Comparison of ENCODE assay signal across 21 cellular contexts in the genomic region with DNA sequence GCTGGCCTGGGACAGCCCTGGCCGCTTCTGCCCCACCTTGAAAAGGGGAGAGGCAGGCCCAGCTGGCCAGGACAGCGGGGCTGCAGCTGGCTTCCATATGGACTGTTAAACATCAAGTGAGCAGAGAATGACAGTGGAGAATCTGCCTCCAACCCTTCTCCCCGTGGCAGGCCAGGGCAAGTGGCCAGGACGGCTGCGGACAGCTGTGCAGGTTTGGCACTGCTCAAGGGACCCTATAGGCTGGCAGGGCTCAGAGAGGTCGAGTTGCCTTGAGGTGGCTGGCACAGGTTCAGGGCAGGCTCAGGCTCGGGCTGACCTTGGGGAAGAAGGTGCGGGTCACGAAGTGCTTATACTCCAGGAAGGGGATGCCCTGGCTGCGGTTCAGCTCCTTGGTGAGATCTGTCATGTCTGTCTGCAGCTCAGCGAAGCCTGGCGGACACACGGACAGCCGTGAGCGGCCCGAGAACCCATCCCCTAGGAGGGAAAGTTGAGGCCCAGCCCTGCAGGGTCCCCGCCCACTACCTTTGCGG. TPM values are rescaled to one million over a fixed set of nuclear protein-coding genes. Genes with fewer than 3 reads are reported as not detected.
A peak's percentile ranks its signal among the peaks of the same experiment; 100 is the strongest.
DNase-seq lines count a peak whose midpoint lies in the region; ATAC-seq and TF ChIP-seq lines count a peak whose summit lies in the region.
"Had no signal": no experiment of that assay in that cellular context is flagged by ENCODE, and none has a peak within 500 bp of the region (broad histone marks: within the 10 kb centered on the region; RNA-seq: fewer than 3 reads in every experiment).

No MANE protein-coding gene starts in this region.

- H3K4me3 ChIP-seq in SJCRH30 (no peak overlapping the region), ovary (no peak overlapping the region)
- H3K4me3 ChIP-seq: colonic mucosa had no signal

- WGBS in ovary, 3 donors = 21 to 48% (median 44%) methylated on average over 17 to 18 of the region's 18 CpGs

- H3K27ac ChIP-seq in SJCRH30 (no peak overlapping the region), ovary (no peak overlapping the region)
- H3K27ac ChIP-seq: colonic mucosa, epithelial cell of prostate had no signal

- peak overlapping the region; percentile 74 for H3K27ac Mint-ChIP-seq in glutamatergic neuron (ENCODE audit: unreplicated experiment)
- H3K27ac Mint-ChIP-seq in activated naive CD8-positive, alpha-beta T cell treated with anti-CD3 and anti-CD28 coated beads for 36 hours = no peak overlapping the region
- H3K27ac Mint-ChIP-seq: activated CD8-positive, alpha-beta memory T cell treated with anti-CD3 and anti-CD28 coated beads, Interleukin-2, amount 10 ng/mL, durations not matched to agents 7 days and 5 days; T-helper 2 cell treated with Interferon-gamma antibody and Interleukin-4, amounts not matched to agents 5 μg/mL and 100 μg/mL, for 36 hours had no signal

- no peak for ATAC-seq in HG02642 (IDR thresholded peaks at IDR 0.05; ENCODE audit: poor library complexity, unreplicated experiment)
- ATAC-seq: activated CD4-positive, CD25-positive, alpha-beta regulatory T cell treated with anti-CD3 and anti-CD28 coated beads, Interleukin-2, amount 50 U/mL, for 24 hours; activated CD8-positive, alpha-beta memory T cell treated with anti-CD3 and anti-CD28 coated beads, Interleukin-2, amount 10 ng/mL, durations not matched to agents 7 days and 5 days had no signal

- intact Hi-C loops in ovary (cut with DNase I) = loop anchor here in 1 of 4 donors (10.0 kb wide), 1 partner anchor 72 kb away; no protein-coding TSS in a partner anchor

- H3K27me3 ChIP-seq in SJCRH30 (no peaks in the 10 kb centered on the region), ovary (no peaks in the 10 kb centered on the region)
- H3K27me3 ChIP-seq: colonic mucosa had no signal

- peaks cover 12% of the 10 kb centered on the region for H3K27me3 Mint-ChIP-seq in glutamatergic neuron (ENCODE audit: unreplicated experiment)
- H3K27me3 Mint-ChIP-seq in activated naive CD8-positive, alpha-beta T cell treated with anti-CD3 and anti-CD28 coated beads for 36 hours = no peaks in the 10 kb centered on the region
- H3K27me3 Mint-ChIP-seq: activated CD8-positive, alpha-beta memory T cell treated with anti-CD3 and anti-CD28 coated beads, Interleukin-2, amount 10 ng/mL, durations not matched to agents 7 days and 5 days; CD4-positive, alpha-beta memory T cell had no signal

- H3K36me3 ChIP-seq in SJCRH30 = peaks cover 2% of the 10 kb centered on the region
- H3K36me3 ChIP-seq in ovary = no peaks in the 10 kb centered on the region
- H3K36me3 ChIP-seq: colonic mucosa had no signal

- peak overlapping the region; percentile 34 for H3K4me3 Mint-ChIP-seq in glutamatergic neuron (ENCODE audit: unreplicated experiment)
- no peak overlapping the region for H3K4me3 Mint-ChIP-seq in activated naive CD8-positive, alpha-beta T cell treated with anti-CD3 and anti-CD28 coated beads for 36 hours
- H3K4me3 Mint-ChIP-seq: activated CD8-positive, alpha-beta memory T cell treated with anti-CD3 and anti-CD28 coated beads, Interleukin-2, amount 10 ng/mL, durations not matched to agents 7 days and 5 days; CD4-positive, alpha-beta memory T cell; T-helper 2 cell treated with Interferon-gamma antibody and Interleukin-4, amounts not matched to agents 5 μg/mL and 100 μg/mL, for 36 hours had no signal

- H3K36me3 Mint-ChIP-seq in glutamatergic neuron (ENCODE audit: unreplicated experiment) = no peaks in the 10 kb centered on the region
- no peaks in the 10 kb centered on the region for H3K36me3 Mint-ChIP-seq in activated naive CD8-positive, alpha-beta T cell treated with anti-CD3 and anti-CD28 coated beads for 36 hours
- H3K36me3 Mint-ChIP-seq: activated CD8-positive, alpha-beta memory T cell treated with anti-CD3 and anti-CD28 coated beads, Interleukin-2, amount 10 ng/mL, durations not matched to agents 7 days and 5 days had no signal

- DNase-seq in DMS 273 treated with DMSO at 0.1 percent for 48 hours (lab: John Stamatoyannopoulos, UW) (peak; percentile 55), SJCRH30 (peak; percentile 73 to 77), glutamatergic neuron (peak; percentile 56), ovary (peak in 3 of 5 donors; percentile 49 to 65 (median 57))
- no peak for DNase-seq in central memory CD4-positive, alpha-beta T cell
- DNase-seq in activated naive CD8-positive, alpha-beta T cell treated with anti-CD3 and anti-CD28 coated beads for 36 hours = no peak
- DNase-seq in stimulated activated CD4-positive, alpha-beta T cell treated with anti-CD3 and anti-CD28 coated beads, Interleukin-4, amount 100 ng/mL, for 4 hours = no peak
- DNase-seq: activated CD8-positive, alpha-beta memory T cell treated with anti-CD3 and anti-CD28 coated beads, Interleukin-2, amount 10 ng/mL, durations not matched to agents 7 days and 5 days; activated effector memory CD4-positive, alpha-beta T cell treated with Interleukin-2 at 50 U/mL for 16 hours; amygdala; CD4-positive, alpha-beta memory T cell; colonic mucosa; midbrain; NCI-H1436; small intestine had no signal

- no peak for TF ChIP-seq EP300 in ovary (IDR thresholded peaks at IDR 0.05)

- no peak for TF ChIP-seq POLR2A in ovary (IDR thresholded peaks at IDR 0.05)

- no peaks in the 10 kb centered on the region for H3K9me3 ChIP-seq in SJCRH30 (replicated peaks)
- H3K9me3 ChIP-seq in ovary = no peaks in the 10 kb centered on the region
- H3K9me3 ChIP-seq: colonic mucosa had no signal

- H3K9me3 Mint-ChIP-seq in glutamatergic neuron (ENCODE audit: unreplicated experiment) = peaks cover 8% of the 10 kb centered on the region
- no peaks in the 10 kb centered on the region for H3K9me3 Mint-ChIP-seq in activated naive CD8-positive, alpha-beta T cell treated with anti-CD3 and anti-CD28 coated beads for 36 hours
- H3K9me3 Mint-ChIP-seq: CD4-positive, alpha-beta memory T cell; T-helper 2 cell treated with Interferon-gamma antibody and Interleukin-4, amounts not matched to agents 5 μg/mL and 100 μg/mL, for 36 hours had no signal

- H3K4me1 ChIP-seq in SJCRH30 = peaks cover 12% of the 10 kb centered on the region
- H3K4me1 ChIP-seq in ovary (ENCODE audit: insufficient read depth) = peaks cover 9% of the 10 kb centered on the region
- H3K4me1 ChIP-seq: colonic mucosa had no signal

- H3K4me1 Mint-ChIP-seq in glutamatergic neuron (ENCODE audit: low read depth, unreplicated experiment) = peaks cover 17% of the 10 kb centered on the region
- no peaks in the 10 kb centered on the region for H3K4me1 Mint-ChIP-seq in activated naive CD8-positive, alpha-beta T cell treated with anti-CD3 and anti-CD28 coated beads for 36 hours

- TF ChIP-seq CTCF in glutamatergic neuron (IDR thresholded peaks at IDR 0.05; ENCODE audit: partially characterized antibody, unreplicated experiment) (no peak), ovary (IDR thresholded peaks at IDR 0.05) (no peak)

RNA-seq across cellular contexts. Expression of gene H1-8, which starts 24.3 kb away (rescaled TPM):
- not detected in 2 replicates for total RNA-seq in SJCRH30 (2014; rRNA removed; shearing (Covaris generic))
- total RNA-seq in glutamatergic neuron (ENCODE audit: unreplicated experiment) (not detected), ovary (not detected)
- under 1 TPM in 1 of 2 donors, not detected in 1; 0.27 TPM for polyA plus RNA-seq in ovary
- not detected for total RNA-seq in activated naive CD8-positive, alpha-beta T cell treated with anti-CD3 and anti-CD28 coated beads for 36 hours
- total RNA-seq: activated CD8-positive, alpha-beta memory T cell treated with anti-CD3 and anti-CD28 coated beads, Interleukin-2, amount 10 ng/mL, durations not matched to agents 7 days and 5 days; CD4-positive, alpha-beta memory T cell; colonic mucosa; H4; osteoblast had no signal
- polyA plus RNA-seq: CD4-positive, alpha-beta memory T cell; small intestine had no signal

RNA-seq across cellular contexts. Expression of gene RHO, which starts 38.8 kb away (rescaled TPM):
- total RNA-seq in SJCRH30 (2014; rRNA removed; shearing (Covaris generic)) = not detected in 2 replicates
- not detected for total RNA-seq in glutamatergic neuron (ENCODE audit: unreplicated experiment)
- under 1 TPM in 2 of 7 donors, not detected in 5; 0.13 to 0.24 TPM for total RNA-seq in ovary
- not detected for polyA plus RNA-seq in ovary
- not detected for total RNA-seq in activated naive CD8-positive, alpha-beta T cell treated with anti-CD3 and anti-CD28 coated beads for 36 hours
- total RNA-seq: activated CD8-positive, alpha-beta memory T cell treated with anti-CD3 and anti-CD28 coated beads, Interleukin-2, amount 10 ng/mL, durations not matched to agents 7 days and 5 days; CD4-positive, alpha-beta memory T cell; colonic mucosa; H4; osteoblast had no signal
- polyA plus RNA-seq: CD4-positive, alpha-beta memory T cell; small intestine had no signal

RNA-seq across cellular contexts. Expression of gene PLXND1, which starts 39.2 kb away (rescaled TPM):
- total RNA-seq in SJCRH30 (2014; rRNA removed; shearing (Covaris generic)) = 91.1 and 95.8 TPM in 2 replicates
- total RNA-seq in glutamatergic neuron (ENCODE audit: unreplicated experiment) = 72.2 TPM
- total RNA-seq in ovary = 100 to 1,000 TPM in 1 of 7 donors, 10 to 100 TPM in 6; 21.6 to 111 (median 57.1) TPM
- polyA plus RNA-seq in ovary = 100 to 1,000 TPM in 1 of 2 donors, 10 to 100 TPM in 1; 55.2 to 120 TPM
- total RNA-seq in activated naive CD8-positive, alpha-beta T cell treated with anti-CD3 and anti-CD28 coated beads for 36 hours = 1 to 10 TPM; 1.5 to 1.6 TPM

Comparison
In these comparisons a context has a peak if more than half of its experiments do, and no peak if none do; other contexts are left out.
1. DNase-seq: peak in DMS 273 treated with DMSO at 0.1 percent for 48 hours (single experiment), SJCRH30 (2 of 2), glutamatergic neuron (single experiment) and ovary (3 of 5); none in central memory CD4-positive, alpha-beta T cell (single experiment), activated naive CD8-positive, alpha-beta T cell treated with anti-CD3 and anti-CD28 coated beads for 36 hours (single experiment) and stimulated activated CD4-positive, alpha-beta T cell treated with anti-CD3 and anti-CD28 coated beads, Interleukin-4, amount 100 ng/mL, for 4 hours (0 of 2).
2. RNA of gene PLXND1, which starts 39.2 kb away (total RNA-seq): 91.1 to 95.8 TPM in SJCRH30, 72.2 TPM in glutamatergic neuron (single experiment) and 21.6 to 111 TPM in ovary; 1.5 to 1.6 TPM in activated naive CD8-positive, alpha-beta T cell treated with anti-CD3 and anti-CD28 coated beads for 36 hours; every median in the first group is over 4 times any median in the second.